8 cellular contexts compared by ENCODE assay signal in the genomic region with DNA sequence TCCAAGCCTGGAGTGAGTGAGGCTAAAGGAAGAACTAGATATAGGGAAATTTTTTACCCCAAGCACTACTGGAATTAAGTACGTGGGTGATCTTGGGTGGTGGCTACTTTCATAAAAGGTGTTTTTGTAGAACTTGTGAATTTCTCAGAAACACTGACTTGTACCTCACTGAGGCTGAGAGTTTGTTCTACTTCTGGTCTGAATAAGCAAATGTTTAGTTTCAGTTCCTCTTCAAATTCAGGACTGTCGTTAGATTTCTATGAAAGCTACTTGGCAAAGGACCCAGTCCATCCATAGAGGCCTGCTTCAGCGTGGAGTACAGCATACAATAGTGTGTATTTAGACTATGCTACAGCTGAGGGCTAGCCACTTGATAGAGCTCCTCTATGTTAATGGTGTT.
DNase-seq lines count a peak whose midpoint lies in the region; ATAC-seq and TF ChIP-seq lines count a peak whose summit lies in the region.

No MANE protein-coding gene starts in this region.

- H3K9me3 ChIP-seq in A673 (ENCODE audit: low read depth, low read length, poor library complexity, severe bottlenecking) (no peaks in the 10 kb centered on the region), ovary (no peaks in the 10 kb centered on the region)

- no peak overlapping the region for H3K27ac ChIP-seq in A673 (ENCODE audit: low read depth, low read length, poor library complexity, severe bottlenecking)
- no peak overlapping the region for H3K27ac ChIP-seq in ovary

- TF ChIP-seq CTCF in GM13977 (IDR thresholded peaks at IDR 0.05; ENCODE audit: extremely low read depth, insufficient read depth, missing control alignments): no peak
- no peak for TF ChIP-seq CTCF in A673 (conservative IDR thresholded peaks at IDR 0.05; ENCODE audit: low read depth, low read length)
- TF ChIP-seq CTCF in ovary (IDR thresholded peaks at IDR 0.05): no peak

- DNase-seq in GM13977 (ENCODE audit: low spot score) (peak; percentile 66), RPMI7951 (ENCODE audit: low read depth) (peak; percentile 5), A673 (ENCODE audit: low spot score) (no peak), ovary (no peak), erythroblast (lab: John Stamatoyannopoulos, UW) (no peak), COR-L47 (lab: John Stamatoyannopoulos, UW) (no peak)

- peak; percentile 99 for ATAC-seq in GM19397 (IDR thresholded peaks at IDR 0.05; ENCODE audit: unreplicated experiment)
- peak; percentile 99 for ATAC-seq in HG03060 (IDR thresholded peaks at IDR 0.05; ENCODE audit: low read depth, unreplicated experiment)

- H3K27me3 ChIP-seq in A673 (replicated peaks; ENCODE audit: insufficient read depth, low read depth, low read length, poor library complexity): no peaks in the 10 kb centered on the region
- H3K27me3 ChIP-seq in ovary: no peaks in the 10 kb centered on the region

- TF ChIP-seq EP300 in ovary (IDR thresholded peaks at IDR 0.05): no peak

- BruUV-seq in A673 (replicated peaks; lab: Mats Ljungman, UMichigan): no TSS peak

- H3K4me1 ChIP-seq in A673 (ENCODE audit: insufficient read depth, low read length, poor library complexity, severe bottlenecking): no peaks in the 10 kb centered on the region
- no peaks in the 10 kb centered on the region for H3K4me1 ChIP-seq in ovary (ENCODE audit: insufficient read depth)

- WGBS in ovary, 3 donors: 72 to 82% (median 82%) methylated on average over 3 of the region's 3 CpGs

- TF ChIP-seq POLR2A in ovary (IDR thresholded peaks at IDR 0.05) (no peak), erythroblast (IDR thresholded peaks at IDR 0.05; ENCODE audit: low read length) (no peak)

- in situ Hi-C loops in GM13977 (cut with MboI; ENCODE audit: low pct_unique_long_range_greater_than_20kb, low sequenced_read_pairs, unreplicated experiment): no loop called here

- POLR2A ChIA-PET in A673 (lab: Charles Lee; ENCODE audit: low non-redundant PET): no interaction called here

- intact Hi-C loops in A673 (cut with micrococcal nuclease; ENCODE audit: unreplicated experiment) (loop anchor here (10.0 kb wide), 1 partner anchor 999 kb away; no protein-coding TSS in a partner anchor), ovary (cut with DNase I) (no loop called here)

- CTCF ChIA-PET in A673 (lab: Charles Lee): no interaction called here

- H3K36me3 ChIP-seq in A673 (ENCODE audit: insufficient read depth, low read length, poor library complexity, severe bottlenecking) (no peaks in the 10 kb centered on the region), ovary (no peaks in the 10 kb centered on the region)

- H3K4me3 ChIP-seq in A673 (ENCODE audit: low read depth, low read length, poor library complexity, severe bottlenecking) (no peak overlapping the region), ovary (no peak overlapping the region)

Comparison
In these comparisons a context has a peak if more than half of its experiments do, and no peak if none do; other contexts are left out.
1. DNase-seq: peak in GM13977 (single experiment) and RPMI7951 (single experiment); none in A673 (single experiment), ovary (0 of 5), erythroblast (0 of 2) and COR-L47 (single experiment).